ENCODE assay signal across 19 cellular contexts in the genomic region with DNA sequence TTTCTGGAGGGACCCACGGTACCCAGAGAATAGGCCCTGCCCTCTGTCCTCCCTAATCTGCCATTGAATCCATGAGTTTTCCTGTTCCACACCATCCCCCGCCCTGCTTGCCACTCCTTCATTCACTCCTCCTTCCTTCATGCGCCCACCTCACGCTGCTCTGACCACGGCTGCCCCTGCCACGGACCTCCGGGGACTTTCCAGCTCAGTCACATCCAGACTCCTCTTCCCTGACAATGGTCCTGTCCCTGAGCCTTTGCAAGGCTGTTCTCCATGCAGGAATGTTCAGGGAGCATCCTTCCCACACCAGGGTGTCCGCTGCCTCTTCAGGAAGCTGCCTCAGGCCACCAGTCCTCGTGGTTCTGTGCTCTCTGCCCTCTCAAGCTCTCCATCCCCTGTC. TPM values are rescaled to one million over a fixed set of nuclear protein-coding genes. Genes with fewer than 3 reads are reported as not detected.
"Had no signal": no experiment of that assay in that cellular context is flagged by ENCODE, and none has a peak within 500 bp of the region (broad histone marks: within the 10 kb centered on the region; RNA-seq: fewer than 3 reads in every experiment).

No MANE protein-coding gene starts in this region.

- H3K4me3 Mint-ChIP-seq: activated CD4-positive, alpha-beta T cell treated with anti-CD3 and anti-CD28 coated beads, Interleukin-2, amount 10 ng/mL, durations not matched to agents 24 days and 14 days; activated CD8-positive, alpha-beta T cell treated with anti-CD3 and anti-CD28 coated beads for 36 hours; activated naive CD4-positive, alpha-beta T cell treated with anti-CD3 and anti-CD28 coated beads for 36 hours; activated T-cell treated with anti-CD3 and anti-CD28 coated beads, Interleukin-2, amount 50 U/mL, for 4 hours; dendritic cell treated with granulocyte-macrophage colony-stimulating factor and Interleukin-4, amounts not matched to agents 40 ng/mL and 50 ng/mL, for 4 days; mesothelial cell of epicardium; stimulated activated naive B cell treated with anti-CD40 and anti-IgM and Interleukin-4, amounts not matched to agents 10 μg/mL and 1 μg/mL and 100 μg/mL, for 72 hours had no signal

- H3K9ac ChIP-seq: SK-N-SH had no signal

- H3K27ac Mint-ChIP-seq: activated CD4-positive, alpha-beta T cell treated with anti-CD3 and anti-CD28 coated beads, Interleukin-2, amount 10 ng/mL, durations not matched to agents 24 days and 14 days; activated CD8-positive, alpha-beta T cell treated with anti-CD3 and anti-CD28 coated beads for 36 hours; activated naive CD4-positive, alpha-beta T cell treated with anti-CD3 and anti-CD28 coated beads for 36 hours; dendritic cell treated with granulocyte-macrophage colony-stimulating factor and Interleukin-4, amounts not matched to agents 40 ng/mL and 50 ng/mL, for 4 days; mesothelial cell of epicardium; stimulated activated naive B cell treated with anti-CD40 and anti-IgM and Interleukin-4, amounts not matched to agents 10 μg/mL and 1 μg/mL and 100 μg/mL, for 72 hours had no signal

- H3K27me3 ChIP-seq: ascending aorta, esophagus squamous epithelium, pancreas, right lobe of liver had no signal

- H3K4me2 ChIP-seq: SK-N-SH, smooth muscle cell had no signal

- H3K4me3 ChIP-seq: ascending aorta, esophagus squamous epithelium, pancreas, right lobe of liver, smooth muscle cell, tibial artery had no signal

- DNase-seq: activated CD4-positive, alpha-beta T cell treated with anti-CD3 and anti-CD28 coated beads, Interleukin-2, amount 10 ng/mL, durations not matched to agents 24 days and 14 days; activated CD4-positive, CD25-positive, alpha-beta regulatory T cell; activated CD8-positive, alpha-beta T cell treated with anti-CD3 and anti-CD28 coated beads for 36 hours; activated naive CD4-positive, alpha-beta T cell treated with anti-CD3 and anti-CD28 coated beads for 36 hours; activated T-cell treated with anti-CD3 and anti-CD28 coated beads, Interleukin-2, amount 50 U/mL, for 4 hours; cerebellar nuclear complex; effector CD8-positive, alpha-beta T cell; esophagus squamous epithelium; left cardiac atrium; right lobe of liver; SK-N-SH; stimulated activated CD4-positive, alpha-beta T cell treated with anti-CD3 and anti-CD28 coated beads, Interleukin-4, amount 100 ng/mL, for 24 hours; stimulated activated naive B cell treated with anti-CD40 and anti-IgM and Interleukin-4, amounts not matched to agents 10 μg/mL and 1 μg/mL and 100 μg/mL, for 72 hours had no signal

- H3K36me3 ChIP-seq: ascending aorta, esophagus squamous epithelium, pancreas, right lobe of liver, tibial artery had no signal

- H3K36me3 Mint-ChIP-seq: mesothelial cell of epicardium; stimulated activated naive B cell treated with anti-CD40 and anti-IgM and Interleukin-4, amounts not matched to agents 10 μg/mL and 1 μg/mL and 100 μg/mL, for 72 hours had no signal

- H3K27ac ChIP-seq: ascending aorta, esophagus squamous epithelium, pancreas, right lobe of liver, tibial artery had no signal

- H3K9me3 Mint-ChIP-seq: activated CD4-positive, alpha-beta T cell treated with anti-CD3 and anti-CD28 coated beads, Interleukin-2, amount 10 ng/mL, durations not matched to agents 24 days and 14 days; activated CD8-positive, alpha-beta T cell treated with anti-CD3 and anti-CD28 coated beads for 36 hours; activated naive CD4-positive, alpha-beta T cell treated with anti-CD3 and anti-CD28 coated beads for 36 hours; activated T-cell treated with anti-CD3 and anti-CD28 coated beads, Interleukin-2, amount 50 U/mL, for 4 hours; dendritic cell treated with granulocyte-macrophage colony-stimulating factor and Interleukin-4, amounts not matched to agents 40 ng/mL and 50 ng/mL, for 4 days; stimulated activated naive B cell treated with anti-CD40 and anti-IgM and Interleukin-4, amounts not matched to agents 10 μg/mL and 1 μg/mL and 100 μg/mL, for 72 hours had no signal

- H3K4me1 ChIP-seq: ascending aorta, esophagus squamous epithelium, pancreas, right lobe of liver, tibial artery had no signal

- H3K9me3 ChIP-seq: ascending aorta, esophagus squamous epithelium, pancreas, right lobe of liver, SK-N-SH, tibial artery had no signal

- H3K4me1 Mint-ChIP-seq: activated CD4-positive, alpha-beta T cell treated with anti-CD3 and anti-CD28 coated beads, Interleukin-2, amount 10 ng/mL, durations not matched to agents 24 days and 14 days; mesothelial cell of epicardium had no signal

RNA-seq across cellular contexts. Expression of gene GLP1R, which starts 25.9 kb away (rescaled TPM):
- total RNA-seq: ascending aorta, mesothelial cell of epicardium, right lobe of liver, smooth muscle cell had no signal
- polyA plus RNA-seq: SK-N-SH, smooth muscle cell had no signal
